ENCODE assay signal across 8 cellular contexts in genomic region chr7:138460649-138461607, GRCh38. TPM values are rescaled to one million over a fixed set of nuclear protein-coding genes. Genes with fewer than 3 reads are reported as not detected.
DNase-seq lines count a peak whose midpoint lies in the region; ATAC-seq and TF ChIP-seq lines count a peak whose summit lies in the region.

No MANE protein-coding gene starts in this region.

- peak overlapping the region; percentile 95 for H3K27ac Mint-ChIP-seq in endothelial cell (ENCODE audit: unreplicated experiment)

- no peak for TF ChIP-seq CTCF in endothelial cell (IDR thresholded peaks at IDR 0.05; ENCODE audit: unreplicated experiment)

- H3K4me3 Mint-ChIP-seq in endothelial cell (ENCODE audit: unreplicated experiment) = peak overlapping the region; percentile 100

- H3K9me3 Mint-ChIP-seq in endothelial cell (ENCODE audit: unreplicated experiment) = no peaks in the 10 kb centered on the region

- ATAC-seq in HG03354 (IDR thresholded peaks at IDR 0.05; ENCODE audit: poor library complexity, severe bottlenecking, unreplicated experiment) = peak; percentile 46

- peaks cover 18% of the 10 kb centered on the region for H3K4me1 Mint-ChIP-seq in endothelial cell (ENCODE audit: unreplicated experiment)

- H3K36me3 Mint-ChIP-seq in endothelial cell (ENCODE audit: low read depth, unreplicated experiment) = peaks cover 19% of the 10 kb centered on the region

- DNase-seq in C1 segment of cervical spinal cord (lab: John Stamatoyannopoulos, UW) (peak in 11 of 14 donors; percentile 29 to 79 (median 59)), GM19238 (ENCODE audit: insufficient read length, low spot score) (peak; percentile 44), NCI-H82 treated with DMSO at 0.1 percent for 48 hours (lab: John Stamatoyannopoulos, UW; ENCODE audit: unreplicated experiment) (peak; percentile 19), endothelial cell (ENCODE audit: low spot score) (peak; percentile 62), mucosa of gallbladder (ENCODE audit: low spot score) (peak; percentile 44)
- DNase-seq in activated CD8-positive, alpha-beta memory T cell treated with anti-CD3 and anti-CD28 coated beads, Interleukin-2, amount 50 U/mL, for 4 hours = peak; percentile 66
- peak; percentile 54 for DNase-seq in stimulated activated CD8-positive, alpha-beta memory T cell treated with anti-CD3 and anti-CD28 coated beads, Interleukin-4, amount 100 ng/mL, for 24 hours (ENCODE audit: low read depth)

- peaks cover 11% of the 10 kb centered on the region for H3K27me3 Mint-ChIP-seq in endothelial cell (ENCODE audit: unreplicated experiment)

RNA-seq across cellular contexts. Expression of gene TRIM24, which starts 0.9 kb away (rescaled TPM):
- total RNA-seq in endothelial cell (ENCODE audit: unreplicated experiment) = 104 TPM
- 17.3 TPM for total RNA-seq in mucosa of gallbladder

Comparison
In these comparisons a context has a peak if more than half of its experiments do, and no peak if none do; other contexts are left out.
1. Peak in every context shown above with its lines: DNase-seq and ATAC-seq.